In genomic region chr2:138554123-138554522, GRCh38 we compare ENCODE assay signal across 25 cellular contexts.
"Had no signal": no experiment of that assay in that cellular context is flagged by ENCODE, and none has a peak within 500 bp of the region (broad histone marks: within the 10 kb centered on the region; RNA-seq: fewer than 3 reads in every experiment).

No MANE protein-coding gene starts in this region.

- H3K9ac ChIP-seq: KMS-11, SK-N-SH had no signal

- DNase-seq: Kasumi-1, MM.1S, MV-4-11, NCI-H1048, NCI-H1105, NCI-H1417, NCI-H1436 treated with DMSO at 0.1 percent for 48 hours, NCI-H1694, NCI-H1930, NCI-H2081, NCI-H2107, NCI-H2227 treated with DMSO at 0.1 percent for 48 hours, NCI-H524, NCI-H526 treated with DMSO at 0.1 percent for 48 hours, NCI-H774, PC-3, SHP77, SK-N-SH, SW 1271, T-cell had no signal

- H3K4me2 ChIP-seq: KMS-11, SK-N-SH had no signal

- H3K27ac ChIP-seq: HL-60, KMS-11, RWPE1 had no signal

- FAIRE-seq: HTR-8/SVneo had no signal

- ATAC-seq: Panc1, PC-3, T-cell had no signal

- H3K9me2 ChIP-seq: SK-N-SH had no signal

- H3K9me3 ChIP-seq: SK-N-SH had no signal
